Comparison of ENCODE assay signal across 8 cellular contexts in genomic region chr3:40504636-40505430, GRCh38. TPM values are rescaled to one million over a fixed set of nuclear protein-coding genes. Genes with fewer than 3 reads are reported as not detected.
DNase-seq lines count a peak whose midpoint lies in the region; ATAC-seq and TF ChIP-seq lines count a peak whose summit lies in the region.

No MANE protein-coding gene starts in this region.

- H3K36me3 ChIP-seq in BJ (ENCODE audit: control insufficient read depth, insufficient read depth, low read length), result no peaks in the 10 kb centered on the region

- H3K4me3 Mint-ChIP-seq in natural killer cell, result peak overlapping the region; percentile 93

- no peaks in the 10 kb centered on the region for H3K9me3 Mint-ChIP-seq in natural killer cell

- no peak for ATAC-seq in natural killer cell
- no peak for ATAC-seq in HG03139 (IDR thresholded peaks at IDR 0.05; ENCODE audit: unreplicated experiment)

- POLR2A ChIA-PET in BJ (lab: Charles Lee), result interaction anchor here (0.6 kb wide), 1 partner anchor 695 kb away, joined by 5 read pairs; no protein-coding TSS in a partner anchor

- CTCF ChIA-PET in BJ (lab: Yijun Ruan, JAX), result interaction anchor here (1.0 to 1.1 kb wide), 2 partner anchors 19 to 27 kb away, joined by 3 to 4 read pairs; partner anchors contain the start of gene ZNF621

- TF ChIP-seq CTCF in BJ (IDR thresholded peaks at IDR 0.05; ENCODE audit: insufficient read depth, low read depth, low read length), result no peak
- TF ChIP-seq CTCF in natural killer cell (IDR thresholded peaks at IDR 0.05), result no peak

- no peaks in the 10 kb centered on the region for H3K27me3 ChIP-seq in BJ (ENCODE audit: control insufficient read depth, insufficient read depth, low read length)

- no peaks in the 10 kb centered on the region for H3K27me3 Mint-ChIP-seq in natural killer cell (ENCODE audit: low read depth in 2 of 2)

- peaks cover 9 to 15% of the 10 kb centered on the region in 2 donors for H3K4me1 Mint-ChIP-seq in natural killer cell

- peak overlapping the region; percentile 27 to 81 for H3K27ac Mint-ChIP-seq in natural killer cell

- no peak overlapping the region for H3K4me3 ChIP-seq in BJ (ENCODE audit: low read depth, low read length)

- H3K36me3 Mint-ChIP-seq in natural killer cell, result no peaks in the 10 kb centered on the region

- intact Hi-C loops in natural killer cell (cut with micrococcal nuclease), result no loop called here

- DNase-seq in BJ (ENCODE audit: low read depth), result peak; percentile 95
- peak; percentile 80 for DNase-seq in LoVo (ENCODE audit: low spot score)
- peak; percentile 99 for DNase-seq in dermis blood vessel endothelial cell
- DNase-seq in natural killer cell, result no peak
- DNase-seq in NCI-H526 (lab: John Stamatoyannopoulos, UW), result no peak
- no peak for DNase-seq in NCI-H82 (lab: John Stamatoyannopoulos, UW)
- DNase-seq in stimulated activated CD4-positive, alpha-beta T cell treated with anti-CD3 and anti-CD28 coated beads, Interleukin-4, amount 100 ng/mL, for 1 hour, result no peak

RNA-seq across cellular contexts. Expression of gene ZNF620, which starts 1.0 kb away (rescaled TPM):
- polyA plus RNA-seq in BJ (2011; rRNA removed), result 0.27 and 0.37 TPM in 2 replicates
- 0.36 and 0.38 TPM in 2 replicates for polyA minus RNA-seq in BJ (2011; rRNA and poly(A)+ RNA removed)
- 7.4 and 9.7 TPM in 2 replicates for total RNA-seq in dermis blood vessel endothelial cell
- total RNA-seq in natural killer cell, result 1 to 10 TPM; 3.3 to 7.4 (median 6.0) TPM

RNA-seq across cellular contexts. Expression of gene ZNF621, which starts 19.9 kb away (rescaled TPM):
- 13.2 and 17.3 TPM in 2 replicates for polyA plus RNA-seq in BJ (2011; rRNA removed)
- 12.5 and 13.6 TPM in 2 replicates for polyA minus RNA-seq in BJ (2011; rRNA and poly(A)+ RNA removed)
- 11.9 and 13.7 TPM in 2 replicates for total RNA-seq in dermis blood vessel endothelial cell
- 10 to 100 TPM; 27.7 to 33.5 (median 31.0) TPM for total RNA-seq in natural killer cell

RNA-seq across cellular contexts. Expression of gene ZNF619, which starts 27.9 kb away (rescaled TPM):
- 3.0 and 4.3 TPM in 2 replicates for polyA plus RNA-seq in BJ (2011; rRNA removed)
- polyA minus RNA-seq in BJ (2011; rRNA and poly(A)+ RNA removed), result 7.7 and 8.2 TPM in 2 replicates
- 6.8 and 9.5 TPM in 2 replicates for total RNA-seq in dermis blood vessel endothelial cell
- 10 to 100 TPM in 2 of 3 donors, 1 to 10 TPM in 1; 9.5 to 14.3 (median 10.9) TPM for total RNA-seq in natural killer cell

RNA-seq across cellular contexts. Expression of gene RPL14, which starts 47.7 kb away (rescaled TPM):
- polyA plus RNA-seq in BJ (2011; rRNA removed), result 437 and 635 TPM in 2 replicates
- polyA minus RNA-seq in BJ (2011; rRNA and poly(A)+ RNA removed), result 334 and 373 TPM in 2 replicates
- total RNA-seq in dermis blood vessel endothelial cell (370 and 518 TPM in 2 replicates), natural killer cell (1,000 to 10,000 TPM; 1,298 to 1,589 (median 1,441) TPM)

Comparison
In these comparisons a context has a peak if more than half of its experiments do, and no peak if none do; other contexts are left out.
1. DNase-seq: peak in BJ (single experiment), LoVo (single experiment) and dermis blood vessel endothelial cell (single experiment); none in natural killer cell (single experiment), NCI-H526 (0 of 2), NCI-H82 (single experiment) and stimulated activated CD4-positive, alpha-beta T cell treated with anti-CD3 and anti-CD28 coated beads, Interleukin-4, amount 100 ng/mL, for 1 hour (single experiment).